21 cellular contexts compared by ENCODE assay signal in genomic region chr1:94754570-94754969, GRCh38.
DNase-seq lines count a peak whose midpoint lies in the region; ATAC-seq and TF ChIP-seq lines count a peak whose summit lies in the region.
"Had no signal": no experiment of that assay in that cellular context is flagged by ENCODE, and none has a peak within 500 bp of the region (broad histone marks: within the 10 kb centered on the region; RNA-seq: fewer than 3 reads in every experiment).

No MANE protein-coding gene starts in this region.

- peaks cover 16% of the 10 kb centered on the region for H3K9me3 Mint-ChIP-seq in nephron
- peaks cover 7% of the 10 kb centered on the region for H3K9me3 Mint-ChIP-seq in T-helper 2 cell treated with Interferon-gamma antibody and Interleukin-4, amounts not matched to agents 5 μg/mL and 100 μg/mL, for 36 hours

- H3K27ac Mint-ChIP-seq in nephron = peak overlapping the region; percentile 11 to 73 (median 66)
- no peak overlapping the region for H3K27ac Mint-ChIP-seq in T-helper 2 cell treated with Interferon-gamma antibody and Interleukin-4, amounts not matched to agents 5 μg/mL and 100 μg/mL, for 36 hours
- H3K27ac Mint-ChIP-seq: activated CD4-positive, alpha-beta T cell treated with anti-CD3 and anti-CD28 coated beads, Interleukin-2, amount 10 ng/mL, durations not matched to agents 7 days and 5 days; activated naive CD8-positive, alpha-beta T cell treated with anti-CD3 and anti-CD28 coated beads, Interleukin-2, amount 50 U/mL, for 24 hours; dendritic cell treated with granulocyte-macrophage colony-stimulating factor and Interleukin-4, amounts not matched to agents 40 ng/mL and 50 ng/mL, for 4 days; memory B cell; naive thymus-derived CD4-positive, alpha-beta T cell; stimulated activated naive B cell treated with anti-CD40 and anti-IgM and Interleukin-4, amounts not matched to agents 10 μg/mL and 1 μg/mL and 100 μg/mL, for 72 hours had no signal

- DNase-seq in Right ventricle myocardium superior = no peak
- no peak for DNase-seq in cardiac septum (ENCODE audit: low spot score)
- no peak for DNase-seq in left cardiac atrium
- DNase-seq in DMS53 treated with DMSO at 0.1 percent for 48 hours (lab: John Stamatoyannopoulos, UW; ENCODE audit: unreplicated experiment) = no peak
- DNase-seq in activated CD8-positive, alpha-beta memory T cell treated with anti-CD3 and anti-CD28 coated beads, Interleukin-2, amount 50 U/mL, for 48 hours = no peak
- no peak for DNase-seq in T-helper 2 cell treated with Interferon-gamma antibody and Interleukin-4, amounts not matched to agents 5 μg/mL and 100 μg/mL, for 36 hours (ENCODE audit: low spot score)
- DNase-seq: activated CD4-positive, alpha-beta T cell treated with anti-CD3 and anti-CD28 coated beads, Interleukin-2, amount 10 ng/mL, durations not matched to agents 7 days and 5 days; activated naive CD8-positive, alpha-beta T cell treated with anti-CD3 and anti-CD28 coated beads, Interleukin-2, amount 50 U/mL, for 24 hours; foreskin keratinocyte; hypothalamus; naive thymus-derived CD4-positive, alpha-beta T cell; NCI-H1417; NCI-H510A; ovary; sigmoid colon; stimulated activated naive B cell treated with anti-CD40 and anti-IgM and Interleukin-4, amounts not matched to agents 10 μg/mL and 1 μg/mL and 100 μg/mL, for 72 hours; tibial artery had no signal

- peaks cover 7% of the 10 kb centered on the region for H3K36me3 Mint-ChIP-seq in nephron (ENCODE audit: low read depth)
- no peaks in the 10 kb centered on the region for H3K36me3 Mint-ChIP-seq in T-helper 2 cell treated with Interferon-gamma antibody and Interleukin-4, amounts not matched to agents 5 μg/mL and 100 μg/mL, for 36 hours (ENCODE audit: low read depth)

- TF ChIP-seq CTCF in nephron (IDR thresholded peaks at IDR 0.05; ENCODE audit: unreplicated experiment in 3 of 3) = no peak

- H3K4me3 Mint-ChIP-seq in nephron = no peak overlapping the region
- H3K4me3 Mint-ChIP-seq in T-helper 2 cell treated with Interferon-gamma antibody and Interleukin-4, amounts not matched to agents 5 μg/mL and 100 μg/mL, for 36 hours = no peak overlapping the region
- H3K4me3 Mint-ChIP-seq: activated CD4-positive, alpha-beta T cell treated with anti-CD3 and anti-CD28 coated beads, Interleukin-2, amount 10 ng/mL, durations not matched to agents 7 days and 5 days; activated naive CD8-positive, alpha-beta T cell treated with anti-CD3 and anti-CD28 coated beads, Interleukin-2, amount 50 U/mL, for 24 hours; dendritic cell treated with granulocyte-macrophage colony-stimulating factor and Interleukin-4, amounts not matched to agents 40 ng/mL and 50 ng/mL, for 4 days; memory B cell; naive thymus-derived CD4-positive, alpha-beta T cell; stimulated activated naive B cell treated with anti-CD40 and anti-IgM and Interleukin-4, amounts not matched to agents 10 μg/mL and 1 μg/mL and 100 μg/mL, for 72 hours had no signal

- intact Hi-C loops in Right ventricle myocardium superior (cut with DNase I) = no loop called here
- intact Hi-C loops in cardiac septum (cut with DNase I) = no loop called here
- intact Hi-C loops in left cardiac atrium (cut with DNase I) = no loop called here

- peaks cover 31% of the 10 kb centered on the region for H3K4me1 Mint-ChIP-seq in nephron
- H3K4me1 Mint-ChIP-seq in T-helper 2 cell treated with Interferon-gamma antibody and Interleukin-4, amounts not matched to agents 5 μg/mL and 100 μg/mL, for 36 hours (ENCODE audit: low read depth) = peaks cover 7% of the 10 kb centered on the region
- H3K4me1 Mint-ChIP-seq: memory B cell had no signal

- peak; percentile 32 for ATAC-seq in Right ventricle myocardium superior (ENCODE audit: poor library complexity)
- ATAC-seq in left cardiac atrium = peak; percentile 62 to 63
- ATAC-seq in HG03457 (IDR thresholded peaks at IDR 0.05; ENCODE audit: unreplicated experiment) = no peak
- ATAC-seq: activated naive CD8-positive, alpha-beta T cell treated with anti-CD3 and anti-CD28 coated beads, Interleukin-2, amount 50 U/mL, for 24 hours; foreskin keratinocyte; naive thymus-derived CD4-positive, alpha-beta T cell; stimulated activated naive B cell treated with anti-CD40 and anti-IgM and Interleukin-4, amounts not matched to agents 10 μg/mL and 1 μg/mL and 100 μg/mL, for 72 hours had no signal

- no peaks in the 10 kb centered on the region for H3K27me3 Mint-ChIP-seq in nephron (ENCODE audit: low read depth)
- H3K27me3 Mint-ChIP-seq in T-helper 2 cell treated with Interferon-gamma antibody and Interleukin-4, amounts not matched to agents 5 μg/mL and 100 μg/mL, for 36 hours (ENCODE audit: low read depth) = peaks cover 6% of the 10 kb centered on the region
